17 cellular contexts compared by ENCODE assay signal in the genomic region with DNA sequence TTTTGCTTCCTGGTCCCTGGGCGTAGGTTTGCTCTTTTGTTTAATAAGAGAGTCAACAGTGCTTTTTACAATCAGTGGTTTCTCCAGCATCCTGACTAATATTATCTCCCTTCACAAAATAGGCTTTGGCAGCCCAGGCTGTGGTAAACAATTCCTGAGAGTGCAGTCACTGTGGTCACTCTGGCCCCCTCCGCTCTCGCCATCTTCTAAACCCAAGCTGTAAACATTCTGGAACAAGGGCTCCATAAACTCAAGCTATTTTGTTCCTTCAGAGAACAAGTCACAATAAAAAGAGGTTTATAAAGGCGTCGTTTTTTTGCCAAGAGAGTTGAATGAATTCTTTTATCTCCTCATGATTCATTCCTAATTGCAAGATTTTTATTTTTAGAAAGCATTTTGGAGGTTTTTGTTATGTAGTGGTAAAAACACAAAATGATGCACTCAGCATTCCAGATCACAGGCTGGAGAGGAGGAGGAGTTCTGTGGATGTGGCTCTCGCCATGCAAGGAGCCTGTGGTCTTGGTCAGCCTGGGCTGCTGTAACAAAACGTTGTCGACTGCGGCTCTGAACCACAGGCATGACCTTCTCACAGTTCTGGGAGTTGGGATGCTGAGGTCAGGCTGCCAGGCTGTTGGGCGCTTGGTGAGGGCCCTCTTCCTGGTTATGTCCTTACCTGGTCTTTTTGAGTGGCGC.
DNase-seq lines count a peak whose midpoint lies in the region; ATAC-seq and TF ChIP-seq lines count a peak whose summit lies in the region.
"Had no signal": no experiment of that assay in that cellular context is flagged by ENCODE, and none has a peak within 500 bp of the region (broad histone marks: within the 10 kb centered on the region; RNA-seq: fewer than 3 reads in every experiment).

No MANE protein-coding gene starts in this region.

- H3K9me3 ChIP-seq in hepatocyte (ENCODE audit: low read depth), result no peaks in the 10 kb centered on the region
- H3K9me3 ChIP-seq in body of pancreas, result no peaks in the 10 kb centered on the region
- H3K9me3 ChIP-seq: thoracic aorta had no signal

- DNase-seq in GM23338 (ENCODE audit: low spot score) (no peak), amniotic epithelial cell (ENCODE audit: low read depth) (peak; percentile 91), hepatocyte (ENCODE audit: low spot score) (peak; percentile 51), T-helper 9 cell (no peak), glomerular visceral epithelial cell (ENCODE audit: extremely low spot score) (no peak), body of pancreas (no peak)
- no peak for DNase-seq in activated CD4-positive, alpha-beta T cell treated with anti-CD3 and anti-CD28 coated beads for 36 hours
- DNase-seq: activated CD8-positive, alpha-beta memory T cell treated with anti-CD3 and anti-CD28 coated beads, Interleukin-2, amount 50 U/mL, for 48 hours; effector memory CD8-positive, alpha-beta T cell; GOT3; heart left ventricle; NCI-H1105 treated with DMSO at 0.1 percent for 48 hours; NCI-H510A; RPMI8226; stimulated activated CD4-positive, alpha-beta T cell treated with anti-CD3 and anti-CD28 coated beads, Interleukin-12 subunit alpha, Interleukin-12 subunit beta, amount 100 ng/mL, for 4 hours had no signal

- H3K4me3 Mint-ChIP-seq in GM23338, result no peak overlapping the region
- no peak overlapping the region for H3K4me3 Mint-ChIP-seq in activated CD4-positive, alpha-beta T cell treated with anti-CD3 and anti-CD28 coated beads for 36 hours
- H3K4me3 Mint-ChIP-seq: effector memory CD8-positive, alpha-beta T cell had no signal

- H3K4me3 ChIP-seq in GM23338, result no peak overlapping the region
- H3K4me3 ChIP-seq in hepatocyte, result no peak overlapping the region
- no peak overlapping the region for H3K4me3 ChIP-seq in urinary bladder (ENCODE audit: low read depth, low read length)
- H3K4me3 ChIP-seq in body of pancreas, result no peak overlapping the region
- H3K4me3 ChIP-seq: heart left ventricle, thoracic aorta had no signal

- H3K4me1 ChIP-seq in GM23338 (ENCODE audit: insufficient read depth) (no peaks in the 10 kb centered on the region), hepatocyte (ENCODE audit: insufficient read depth) (peaks cover 3% of the 10 kb centered on the region), urinary bladder (ENCODE audit: insufficient read depth) (no peaks in the 10 kb centered on the region), body of pancreas (no peaks in the 10 kb centered on the region)
- H3K4me1 ChIP-seq: heart left ventricle had no signal

- H2AFZ ChIP-seq in GM23338, result peak overlapping the region; percentile 69
- no peak overlapping the region for H2AFZ ChIP-seq in hepatocyte

- H3K27ac Mint-ChIP-seq in GM23338, result no peak overlapping the region
- no peak overlapping the region for H3K27ac Mint-ChIP-seq in activated CD4-positive, alpha-beta T cell treated with anti-CD3 and anti-CD28 coated beads for 36 hours
- H3K27ac Mint-ChIP-seq: effector memory CD8-positive, alpha-beta T cell had no signal

- H4K20me1 ChIP-seq in GM23338 (replicated peaks; ENCODE audit: insufficient read depth) (no peaks in the 10 kb centered on the region; the same call in 1 of the 2 replicates), hepatocyte (ENCODE audit: insufficient read depth, poor library complexity, severe bottlenecking) (no peaks in the 10 kb centered on the region)

- ATAC-seq in GM23338, result no peak
- ATAC-seq in body of pancreas, result no peak
- ATAC-seq in activated CD4-positive, alpha-beta T cell treated with anti-CD3 and anti-CD28 coated beads for 36 hours, result no peak
- ATAC-seq: effector memory CD8-positive, alpha-beta T cell; heart left ventricle had no signal

- H3K9me2 ChIP-seq in GM23338 (ENCODE audit: insufficient read depth), result no peaks in the 10 kb centered on the region
- no peaks in the 10 kb centered on the region for H3K9me2 ChIP-seq in hepatocyte (replicated peaks; ENCODE audit: insufficient read depth)

- TF ChIP-seq POLR2A in body of pancreas (IDR thresholded peaks at IDR 0.05), result no peak

- peaks cover 3% of the 10 kb centered on the region; the same call in 2 of the 3 replicates for H3K9me3 Mint-ChIP-seq in GM23338
- peaks cover 5% of the 10 kb centered on the region for H3K9me3 Mint-ChIP-seq in activated CD4-positive, alpha-beta T cell treated with anti-CD3 and anti-CD28 coated beads for 36 hours (ENCODE audit: low read depth)

- no peaks in the 10 kb centered on the region for H3K27me3 ChIP-seq in GM23338 (ENCODE audit: insufficient read depth)
- H3K27me3 ChIP-seq in hepatocyte, result no peaks in the 10 kb centered on the region
- no peaks in the 10 kb centered on the region for H3K27me3 ChIP-seq in body of pancreas
- H3K27me3 ChIP-seq: heart left ventricle had no signal

- CTCF ChIA-PET in activated CD4-positive, alpha-beta T cell treated with anti-CD3 and anti-CD28 coated beads for 36 hours (lab: Charles Lee), result no interaction called here

- H3K36me3 Mint-ChIP-seq in GM23338 (ENCODE audit: low read depth), result no peaks in the 10 kb centered on the region
- no peaks in the 10 kb centered on the region for H3K36me3 Mint-ChIP-seq in activated CD4-positive, alpha-beta T cell treated with anti-CD3 and anti-CD28 coated beads for 36 hours (ENCODE audit: low read depth)

- POLR2A ChIA-PET in activated CD4-positive, alpha-beta T cell treated with anti-CD3 and anti-CD28 coated beads for 36 hours (lab: Charles Lee), result no interaction called here

- WGBS in hepatocyte (ENCODE audit: low lambda C conversion rate, missing lambda C conversion rate), result 80% methylated on average over 11 of the region's 11 CpGs
- 50% methylated on average over 11 of the region's 11 CpGs for WGBS in urinary bladder
- 78 to 79% methylated on average over 11 of the region's 11 CpGs for WGBS in body of pancreas, 2 donors

- H3K27me3 Mint-ChIP-seq in GM23338 (ENCODE audit: insufficient read depth, low read depth, poor library complexity), result peaks cover 2% of the 10 kb centered on the region
- no peaks in the 10 kb centered on the region for H3K27me3 Mint-ChIP-seq in activated CD4-positive, alpha-beta T cell treated with anti-CD3 and anti-CD28 coated beads for 36 hours
- H3K27me3 Mint-ChIP-seq: effector memory CD8-positive, alpha-beta T cell had no signal

- TF ChIP-seq CTCF in GM23338 (conservative IDR thresholded peaks at IDR 0.05; ENCODE audit: low read depth in 2 of 2) (no peak), hepatocyte (IDR thresholded peaks at IDR 0.05; ENCODE audit: poor library complexity) (no peak), body of pancreas (IDR thresholded peaks at IDR 0.05) (no peak)

- H3F3A ChIP-seq in GM23338 (replicated peaks; ENCODE audit: low read depth), result no peaks in the 10 kb centered on the region

- H3K4me2 ChIP-seq in GM23338 (no peak overlapping the region), hepatocyte (no peak overlapping the region)

- no peaks in the 10 kb centered on the region for H3K36me3 ChIP-seq in GM23338 (ENCODE audit: insufficient read depth)
- no peaks in the 10 kb centered on the region for H3K36me3 ChIP-seq in hepatocyte (replicated peaks; ENCODE audit: insufficient read depth, low read depth)
- no peaks in the 10 kb centered on the region for H3K36me3 ChIP-seq in urinary bladder (ENCODE audit: insufficient read depth)
- H3K36me3 ChIP-seq in body of pancreas (replicated peaks in 1 of 2; ENCODE audit: insufficient read depth in 1 of 2, low read depth in 2 of 2), result no peaks in the 10 kb centered on the region
- H3K36me3 ChIP-seq: heart left ventricle, thoracic aorta had no signal

- intact Hi-C loops in body of pancreas (cut with DNase I), result no loop called here
- intact Hi-C loops in activated CD4-positive, alpha-beta T cell treated with anti-CD3 and anti-CD28 coated beads for 36 hours (cut with DNase I, micrococcal nuclease), result no loop called here

- H3K4me1 Mint-ChIP-seq in GM23338, result no peaks in the 10 kb centered on the region
- no peaks in the 10 kb centered on the region for H3K4me1 Mint-ChIP-seq in activated CD4-positive, alpha-beta T cell treated with anti-CD3 and anti-CD28 coated beads for 36 hours

- H3K79me2 ChIP-seq in GM23338 (replicated peaks; ENCODE audit: insufficient read depth) (no peaks in the 10 kb centered on the region), hepatocyte (no peaks in the 10 kb centered on the region)

- no peak overlapping the region for H3K27ac ChIP-seq in GM23338 (ENCODE audit: low read depth)
- peak overlapping the region; percentile 76 for H3K27ac ChIP-seq in hepatocyte
- peak overlapping the region; percentile 43 for H3K27ac ChIP-seq in urinary bladder (ENCODE audit: low read depth)
- H3K27ac ChIP-seq in body of pancreas, result no peak overlapping the region
- H3K27ac ChIP-seq: heart left ventricle, thoracic aorta had no signal

TF ChIP-seq in GM23338, 12 proteins besides CTCF, POLR2A, EP300 and RAD21 (continues in another document):
- TF ChIP-seq EZH2phosphoT487 (IDR thresholded peaks at IDR 0.05; ENCODE audit: unreplicated experiment) (no peak), POLR2AphosphoS5 (IDR thresholded peaks at IDR 0.05; ENCODE audit: low read depth) (no peak), ZNF114 (CRISPR knock-in tag; IDR thresholded peaks at IDR 0.05) (no peak), ZNF331 (CRISPR knock-in tag; IDR thresholded peaks at IDR 0.05; ENCODE audit: low read depth) (no peak), CREB1 (CRISPR knock-in tag; IDR thresholded peaks at IDR 0.05; ENCODE audit: low read depth) (no peak), STAT1 (IDR thresholded peaks at IDR 0.05; ENCODE audit: unreplicated experiment) (no peak)
- TF ChIP-seq, protein P1, sequence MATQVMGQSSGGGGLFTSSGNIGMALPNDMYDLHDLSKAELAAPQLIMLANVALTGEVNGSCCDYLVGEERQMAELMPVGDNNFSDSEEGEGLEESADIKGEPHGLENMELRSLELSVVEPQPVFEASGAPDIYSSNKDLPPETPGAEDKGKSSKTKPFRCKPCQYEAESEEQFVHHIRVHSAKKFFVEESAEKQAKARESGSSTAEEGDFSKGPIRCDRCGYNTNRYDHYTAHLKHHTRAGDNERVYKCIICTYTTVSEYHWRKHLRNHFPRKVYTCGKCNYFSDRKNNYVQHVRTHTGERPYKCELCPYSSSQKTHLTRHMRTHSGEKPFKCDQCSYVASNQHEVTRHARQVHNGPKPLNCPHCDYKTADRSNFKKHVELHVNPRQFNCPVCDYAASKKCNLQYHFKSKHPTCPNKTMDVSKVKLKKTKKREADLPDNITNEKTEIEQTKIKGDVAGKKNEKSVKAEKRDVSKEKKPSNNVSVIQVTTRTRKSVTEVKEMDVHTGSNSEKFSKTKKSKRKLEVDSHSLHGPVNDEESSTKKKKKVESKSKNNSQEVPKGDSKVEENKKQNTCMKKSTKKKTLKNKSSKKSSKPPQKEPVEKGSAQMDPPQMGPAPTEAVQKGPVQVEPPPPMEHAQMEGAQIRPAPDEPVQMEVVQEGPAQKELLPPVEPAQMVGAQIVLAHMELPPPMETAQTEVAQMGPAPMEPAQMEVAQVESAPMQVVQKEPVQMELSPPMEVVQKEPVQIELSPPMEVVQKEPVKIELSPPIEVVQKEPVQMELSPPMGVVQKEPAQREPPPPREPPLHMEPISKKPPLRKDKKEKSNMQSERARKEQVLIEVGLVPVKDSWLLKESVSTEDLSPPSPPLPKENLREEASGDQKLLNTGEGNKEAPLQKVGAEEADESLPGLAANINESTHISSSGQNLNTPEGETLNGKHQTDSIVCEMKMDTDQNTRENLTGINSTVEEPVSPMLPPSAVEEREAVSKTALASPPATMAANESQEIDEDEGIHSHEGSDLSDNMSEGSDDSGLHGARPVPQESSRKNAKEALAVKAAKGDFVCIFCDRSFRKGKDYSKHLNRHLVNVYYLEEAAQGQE (IDR thresholded peaks at IDR 0.05; ENCODE audit: unreplicated experiment), result no peak

Comparison
In these comparisons a context has a peak if more than half of its experiments do, and no peak if none do; other contexts are left out.
1. DNase-seq: peak in amniotic epithelial cell (single experiment) and hepatocyte (single experiment); none in GM23338 (single experiment), T-helper 9 cell (single experiment), glomerular visceral epithelial cell (single experiment), body of pancreas (0 of 4) and activated CD4-positive, alpha-beta T cell treated with anti-CD3 and anti-CD28 coated beads for 36 hours (single experiment).
2. H3K27ac ChIP-seq: peak in hepatocyte (single experiment) and urinary bladder (single experiment); none in GM23338 (single experiment) and body of pancreas (0 of 4).